Comparison of ENCODE assay signal across 22 cellular contexts in genomic region chr18:13022644-13023043, GRCh38. TPM values are rescaled to one million over a fixed set of nuclear protein-coding genes. Genes with fewer than 3 reads are reported as not detected.
DNase-seq lines count a peak whose midpoint lies in the region; ATAC-seq and TF ChIP-seq lines count a peak whose summit lies in the region.
"Had no signal": no experiment of that assay in that cellular context is flagged by ENCODE, and none has a peak within 500 bp of the region (broad histone marks: within the 10 kb centered on the region; RNA-seq: fewer than 3 reads in every experiment).

No MANE protein-coding gene starts in this region.

- H3K9me3 Mint-ChIP-seq in CD4-positive, CD25-positive, alpha-beta regulatory T cell = peaks cover 0 to 4% (median 0%) of the 10 kb centered on the region in 7 donors
- no peaks in the 10 kb centered on the region for H3K9me3 Mint-ChIP-seq in activated T-cell treated with anti-CD3 and anti-CD28 coated beads, Interleukin-2, amount 50 U/mL, for 72 hours
- H3K9me3 Mint-ChIP-seq: CD4-positive, alpha-beta memory T cell had no signal

- no peaks in the 10 kb centered on the region for H3K27me3 ChIP-seq in CD4-positive, CD25-positive, alpha-beta regulatory T cell (ENCODE audit: control insufficient read depth, insufficient read depth, low read length)
- H3K27me3 ChIP-seq in body of pancreas = no peaks in the 10 kb centered on the region
- H3K27me3 ChIP-seq: BLaER1 treated with 17β-estradiol and CSF1 and Interleukin-3, amounts not matched to agents 10 nM and 100 nM had no signal

- peaks cover 5% of the 10 kb centered on the region for H3K4me1 ChIP-seq in CD4-positive, CD25-positive, alpha-beta regulatory T cell (ENCODE audit: control insufficient read depth, insufficient read depth, low read length, poor library complexity, severe bottlenecking)
- H3K4me1 ChIP-seq in HEK293 (ENCODE audit: control insufficient read depth, insufficient read depth, low read length) = no peaks in the 10 kb centered on the region
- peaks cover 8% of the 10 kb centered on the region for H3K4me1 ChIP-seq in body of pancreas
- H3K4me1 ChIP-seq: A549; BLaER1 treated with 17β-estradiol and CSF1 and Interleukin-3, amounts not matched to agents 10 nM and 100 nM had no signal

- peaks cover 40 to 64% (median 48%) of the 10 kb centered on the region in 4 donors for H3K4me1 Mint-ChIP-seq in CD4-positive, CD25-positive, alpha-beta regulatory T cell
- peaks cover 23% of the 10 kb centered on the region for H3K4me1 Mint-ChIP-seq in activated T-cell treated with anti-CD3 and anti-CD28 coated beads, Interleukin-2, amount 50 U/mL, for 72 hours (ENCODE audit: low read depth)

- no peaks in the 10 kb centered on the region for H3K9me3 ChIP-seq in CD4-positive, CD25-positive, alpha-beta regulatory T cell (ENCODE audit: control insufficient read depth in 2 of 2, low read length in 2 of 2)
- no peaks in the 10 kb centered on the region for H3K9me3 ChIP-seq in HEK293 (ENCODE audit: control insufficient read depth, insufficient read depth, low read depth, low read length)
- no peaks in the 10 kb centered on the region for H3K9me3 ChIP-seq in body of pancreas
- H3K9me3 ChIP-seq: A549 had no signal

- peaks cover 59% of the 10 kb centered on the region for H3K36me3 ChIP-seq in CD4-positive, CD25-positive, alpha-beta regulatory T cell (ENCODE audit: control insufficient read depth, insufficient read depth, low read length)
- H3K36me3 ChIP-seq in HEK293 (ENCODE audit: control insufficient read depth in 2 of 2, insufficient read depth in 1 of 2, low read length in 2 of 2) (peaks cover 57 to 75% of the 10 kb centered on the region in 2 experiments), body of pancreas (replicated peaks in 1 of 2; ENCODE audit: insufficient read depth in 1 of 2, low read depth in 2 of 2) (peaks cover 0 to 5% of the 10 kb centered on the region in 2 donors)

- H3K4me3 ChIP-seq in CD4-positive, CD25-positive, alpha-beta regulatory T cell (ENCODE audit: low read depth, low read length) = no peak overlapping the region
- H3K4me3 ChIP-seq in HEK293 (ENCODE audit: low read depth, low read length) = no peak overlapping the region
- no peak overlapping the region for H3K4me3 ChIP-seq in body of pancreas
- H3K4me3 ChIP-seq: A549; BLaER1 treated with 17β-estradiol and CSF1 and Interleukin-3, amounts not matched to agents 10 nM and 100 nM; GM12878 had no signal

- no peaks in the 10 kb centered on the region for H3K27me3 Mint-ChIP-seq in CD4-positive, CD25-positive, alpha-beta regulatory T cell
- no peaks in the 10 kb centered on the region for H3K27me3 Mint-ChIP-seq in activated T-cell treated with anti-CD3 and anti-CD28 coated beads, Interleukin-2, amount 50 U/mL, for 72 hours (ENCODE audit: low read depth)
- H3K27me3 Mint-ChIP-seq: B cell; CD4-positive, alpha-beta memory T cell; CD8-positive, alpha-beta memory T cell had no signal

- CTCF ChIA-PET in HEK293 (lab: Yijun Ruan, JAX) = interaction anchor here (0.6 kb wide), 1 partner anchor 28 kb away, joined by 5 read pairs; no protein-coding TSS in a partner anchor

- no peak overlapping the region for H3K4me3 Mint-ChIP-seq in CD4-positive, CD25-positive, alpha-beta regulatory T cell
- H3K4me3 Mint-ChIP-seq in activated T-cell treated with anti-CD3 and anti-CD28 coated beads, Interleukin-2, amount 50 U/mL, for 72 hours = no peak overlapping the region
- H3K4me3 Mint-ChIP-seq: B cell; CD8-positive, alpha-beta memory T cell had no signal

- TF ChIP-seq CTCF in HEK293 (tag by site-specific recombination; IDR thresholded peaks at IDR 0.05) = no peak
- no peak for TF ChIP-seq CTCF in body of pancreas (IDR thresholded peaks at IDR 0.05)

- peaks cover 69% of the 10 kb centered on the region for H3K36me3 Mint-ChIP-seq in CD4-positive, CD25-positive, alpha-beta regulatory T cell
- peaks cover 17 to 57% of the 10 kb centered on the region in 2 donors for H3K36me3 Mint-ChIP-seq in activated T-cell treated with anti-CD3 and anti-CD28 coated beads, Interleukin-2, amount 50 U/mL, for 72 hours (ENCODE audit: insufficient read depth in 2 of 2)

- no peak for DNase-seq in CD4-positive, CD25-positive, alpha-beta regulatory T cell
- DNase-seq in body of pancreas = no peak
- DNase-seq in activated T-cell treated with anti-CD3 and anti-CD28 coated beads, Interleukin-2, amount 50 U/mL, for 72 hours = no peak
- DNase-seq: 8988T; AML-193; CD4-positive, alpha-beta memory T cell; CD8-positive, alpha-beta memory T cell; COR-L47; DMS 273 treated with DMSO at 0.1 percent for 48 hours; DMS153; DMS53; DMS79; DND-41; EL; GDM1 had no signal

- H3K27ac ChIP-seq in CD4-positive, CD25-positive, alpha-beta regulatory T cell (ENCODE audit: insufficient read depth, low read length, poor library complexity, severe bottlenecking) = no peak overlapping the region
- H3K27ac ChIP-seq in HEK293 (ENCODE audit: extremely low read depth, low read depth, low read length) = no peak overlapping the region
- H3K27ac ChIP-seq in body of pancreas = no peak overlapping the region
- H3K27ac ChIP-seq: A549; BLaER1 treated with 17β-estradiol and CSF1 and Interleukin-3, amounts not matched to agents 10 nM and 100 nM; C4-2B had no signal

- POLR2A ChIA-PET in HEK293 (lab: Yijun Ruan, JAX) = no interaction called here

- ATAC-seq in CD4-positive, CD25-positive, alpha-beta regulatory T cell (ENCODE audit: low read depth in 2 of 2) = no peak
- ATAC-seq in body of pancreas = no peak
- no peak for ATAC-seq in activated T-cell treated with anti-CD3 and anti-CD28 coated beads, Interleukin-2, amount 50 U/mL, for 72 hours (replicated peaks in 1 of 2)
- no peak for ATAC-seq in GM21786 (IDR thresholded peaks at IDR 0.05; ENCODE audit: unreplicated experiment)
- ATAC-seq: A549, GM12878 had no signal

- intact Hi-C loops in body of pancreas (cut with DNase I) = no loop called here

- TF ChIP-seq POLR2A in body of pancreas (IDR thresholded peaks at IDR 0.05) = no peak

- H3K27ac Mint-ChIP-seq in CD4-positive, CD25-positive, alpha-beta regulatory T cell = peak overlapping the region in 2 of 3 donors; percentile 42 to 48
- H3K27ac Mint-ChIP-seq in activated T-cell treated with anti-CD3 and anti-CD28 coated beads, Interleukin-2, amount 50 U/mL, for 72 hours = no peak overlapping the region
- H3K27ac Mint-ChIP-seq: B cell had no signal

TF ChIP-seq in HEK293, 187 proteins besides CTCF, POLR2A, EP300 and RAD21:
- TF ChIP-seq YY2 (tag by site-specific recombination; IDR thresholded peaks at IDR 0.05) (no peak), REST (tag by site-specific recombination; IDR thresholded peaks at IDR 0.05) (no peak), GLIS1 (tag by site-specific recombination; IDR thresholded peaks at IDR 0.05) (no peak), BCL11A (tag by site-specific recombination; IDR thresholded peaks at IDR 0.05; ENCODE audit: low read depth) (no peak), ZNF248 (tag by site-specific recombination; IDR thresholded peaks at IDR 0.05) (peak; percentile 99), ZFP69B (tag by site-specific recombination; IDR thresholded peaks at IDR 0.05) (no peak), ZSCAN23 (tag by site-specific recombination; IDR thresholded peaks at IDR 0.05) (no peak)

RNA-seq across cellular contexts. Expression of gene CEP192, which starts 31.5 kb away (rescaled TPM):
- total RNA-seq in CD4-positive, CD25-positive, alpha-beta regulatory T cell = 38.6 TPM
- 1 to 10 TPM; 5.3 to 7.9 (median 6.8) TPM for polyA plus RNA-seq in CD4-positive, CD25-positive, alpha-beta regulatory T cell
- 10 to 100 TPM; 21.1 to 25.4 TPM for total RNA-seq in body of pancreas
- total RNA-seq in activated T-cell treated with anti-CD3 and anti-CD28 coated beads, Interleukin-2, amount 50 U/mL, for 72 hours = 10 to 100 TPM; 35.2 to 36.6 TPM
